ENCODE assay signal across 7 cellular contexts in the genomic region with DNA sequence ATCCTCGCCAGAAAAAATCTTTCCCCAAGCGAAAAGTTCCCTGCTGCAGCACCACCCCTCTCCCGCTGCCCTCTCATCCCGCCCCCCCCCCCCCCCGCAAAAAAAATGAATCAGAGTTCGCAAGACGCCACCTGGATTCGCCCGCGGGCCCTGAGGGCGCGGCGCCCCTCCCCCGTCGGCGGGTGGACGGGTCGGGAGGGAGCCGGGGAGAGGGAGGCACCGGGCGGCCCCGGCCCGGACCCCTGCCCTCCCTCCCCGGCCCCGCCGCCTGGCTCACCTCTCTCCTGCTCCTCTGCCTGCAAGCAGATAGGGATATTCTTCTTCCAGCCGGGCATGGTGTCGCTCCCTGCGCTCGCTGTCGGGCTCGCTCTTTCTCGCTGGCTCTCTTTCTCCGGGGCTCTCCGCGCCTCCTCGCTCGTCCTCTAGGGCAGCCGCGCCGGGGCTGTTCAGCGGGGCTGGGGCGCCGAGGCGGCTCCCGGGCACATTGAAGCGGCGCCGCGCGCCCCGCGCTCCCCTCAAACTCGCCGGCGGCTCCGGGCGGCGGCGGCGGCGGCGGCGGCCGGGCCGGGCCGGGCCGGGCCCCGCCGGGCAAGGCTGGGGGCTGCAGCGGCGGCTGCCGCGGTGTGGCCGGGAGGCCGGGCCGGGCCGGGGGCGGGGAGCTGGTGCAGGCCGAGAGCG.
DNase-seq lines count a peak whose midpoint lies in the region; ATAC-seq and TF ChIP-seq lines count a peak whose summit lies in the region.

No MANE protein-coding gene starts in this region.

- peak overlapping the region; percentile 94 for H3K27ac Mint-ChIP-seq in WTC11
- H3K27ac Mint-ChIP-seq in stimulated activated naive CD8-positive, alpha-beta T cell treated with anti-CD3 and anti-CD28 coated beads, Interleukin-15, amount 100 ng/mL, for 72 hours = peak overlapping the region; percentile 62 to 94

- peak overlapping the region; percentile 28; the same call in 1 of the 2 replicates for H3K27ac ChIP-seq in MM.1S (ENCODE audit: low read length)

- no peaks in the 10 kb centered on the region for H3F3A ChIP-seq in MM.1S (ENCODE audit: insufficient read depth, low read length)

- peaks cover 16% of the 10 kb centered on the region for H3K4me1 ChIP-seq in MM.1S (ENCODE audit: low read length)

- no peaks in the 10 kb centered on the region for H4K20me1 ChIP-seq in MM.1S (ENCODE audit: insufficient read depth, low read length)

- H3K27me3 Mint-ChIP-seq in WTC11 (ENCODE audit: low read depth) = peaks cover 16% of the 10 kb centered on the region
- peaks cover 40% of the 10 kb centered on the region for H3K27me3 Mint-ChIP-seq in stimulated activated naive CD8-positive, alpha-beta T cell treated with anti-CD3 and anti-CD28 coated beads, Interleukin-15, amount 100 ng/mL, for 72 hours

- no peaks in the 10 kb centered on the region for H3K36me3 ChIP-seq in H7 (replicated peaks; ENCODE audit: control insufficient read depth, insufficient read depth, low read length)
- no peaks in the 10 kb centered on the region for H3K36me3 ChIP-seq in MM.1S (replicated peaks; ENCODE audit: insufficient read depth, low read length)

- H3K9ac ChIP-seq in MM.1S (ENCODE audit: low read length) = peak overlapping the region; percentile 38; the same call in 1 of the 2 replicates

- peak overlapping the region; percentile 94 for H3K4me3 Mint-ChIP-seq in WTC11
- peak overlapping the region; percentile 91 for H3K4me3 Mint-ChIP-seq in stimulated activated naive CD8-positive, alpha-beta T cell treated with anti-CD3 and anti-CD28 coated beads, Interleukin-15, amount 100 ng/mL, for 72 hours

- CTCF ChIA-PET in WTC11 (lab: Charles Lee) = interaction anchor here (0.6 to 2.5 kb wide), 12 partner anchors 24 to 1495 kb away, joined by 3 to 8 read pairs (median 3); a partner anchor contains a TSS

- TF ChIP-seq CTCF in GM12864 (IDR thresholded peaks at IDR 0.05; ENCODE audit: low read depth, low read length, missing control alignments) (no peak), MM.1S (IDR thresholded peaks at IDR 0.05; ENCODE audit: low read length) (no peak; the same call in 1 of the 2 replicates), WTC11 (IDR thresholded peaks at IDR 0.05) (no peak)

- H2AFZ ChIP-seq in MM.1S (ENCODE audit: low read length) = peak overlapping the region; percentile 48; the same call in 1 of the 2 replicates

- H3K4me3 ChIP-seq in GM12864 (ENCODE audit: low read depth, low read length) (peak overlapping the region; percentile 47), H7 (ENCODE audit: insufficient read depth, low read depth, low read length) (peak overlapping the region; percentile 76), MM.1S (ENCODE audit: low read length) (peak overlapping the region; percentile 77)

- peaks cover 23% of the 10 kb centered on the region for H3K4me1 Mint-ChIP-seq in WTC11
- H3K4me1 Mint-ChIP-seq in stimulated activated naive CD8-positive, alpha-beta T cell treated with anti-CD3 and anti-CD28 coated beads, Interleukin-15, amount 100 ng/mL, for 72 hours = peaks cover 29% of the 10 kb centered on the region

- no peaks in the 10 kb centered on the region for H3K36me3 Mint-ChIP-seq in WTC11

- no peaks in the 10 kb centered on the region for H3K9me2 ChIP-seq in MM.1S (replicated peaks; ENCODE audit: insufficient read depth, low read length)

- no peak for DNase-seq in GM12864 (ENCODE audit: low read depth)
- peak; percentile 89 for DNase-seq in H7
- peak; percentile 62 for DNase-seq in MM.1S
- DNase-seq in WTC11 (ENCODE audit: low spot score) = peak; percentile 63
- peak; percentile 47 for DNase-seq in dermis blood vessel endothelial cell
- DNase-seq in lung microvascular endothelial cell (ENCODE audit: low read depth in 2 of 2) = peak; percentile 32 to 36
- DNase-seq in stimulated activated naive CD8-positive, alpha-beta T cell treated with anti-CD3 and anti-CD28 coated beads, Interleukin-15, amount 100 ng/mL, for 72 hours = peak; percentile 54 to 61

- no peaks in the 10 kb centered on the region for H3K9me3 Mint-ChIP-seq in WTC11
- no peaks in the 10 kb centered on the region for H3K9me3 Mint-ChIP-seq in stimulated activated naive CD8-positive, alpha-beta T cell treated with anti-CD3 and anti-CD28 coated beads, Interleukin-15, amount 100 ng/mL, for 72 hours

- peaks cover 3% of the 10 kb centered on the region for H3K27me3 ChIP-seq in H7 (ENCODE audit: control insufficient read depth, insufficient read depth, low read length)
- H3K27me3 ChIP-seq in MM.1S (replicated peaks; ENCODE audit: insufficient read depth, low read length) = no peaks in the 10 kb centered on the region

- H3K4me2 ChIP-seq in MM.1S (ENCODE audit: low read depth, low read length) = peak overlapping the region; percentile 88

- no peaks in the 10 kb centered on the region for H3K9me3 ChIP-seq in MM.1S (replicated peaks; ENCODE audit: insufficient read depth, low read length)

- POLR2A ChIA-PET in WTC11 (lab: Charles Lee) = interaction anchor here (0.6 kb wide), 2 partner anchors 389 to 1660 kb away, joined by 3 to 4 read pairs; no protein-coding TSS in a partner anchor

- no peaks in the 10 kb centered on the region for H3K79me2 ChIP-seq in MM.1S (ENCODE audit: low read length)

- ATAC-seq in WTC11 = peak; percentile 44
- peak; percentile 80 for ATAC-seq in stimulated activated naive CD8-positive, alpha-beta T cell treated with anti-CD3 and anti-CD28 coated beads, Interleukin-15, amount 100 ng/mL, for 72 hours

TF ChIP-seq in WTC11, 78 proteins besides CTCF, POLR2A, EP300 and RAD21:
- TF ChIP-seq, protein P1, sequence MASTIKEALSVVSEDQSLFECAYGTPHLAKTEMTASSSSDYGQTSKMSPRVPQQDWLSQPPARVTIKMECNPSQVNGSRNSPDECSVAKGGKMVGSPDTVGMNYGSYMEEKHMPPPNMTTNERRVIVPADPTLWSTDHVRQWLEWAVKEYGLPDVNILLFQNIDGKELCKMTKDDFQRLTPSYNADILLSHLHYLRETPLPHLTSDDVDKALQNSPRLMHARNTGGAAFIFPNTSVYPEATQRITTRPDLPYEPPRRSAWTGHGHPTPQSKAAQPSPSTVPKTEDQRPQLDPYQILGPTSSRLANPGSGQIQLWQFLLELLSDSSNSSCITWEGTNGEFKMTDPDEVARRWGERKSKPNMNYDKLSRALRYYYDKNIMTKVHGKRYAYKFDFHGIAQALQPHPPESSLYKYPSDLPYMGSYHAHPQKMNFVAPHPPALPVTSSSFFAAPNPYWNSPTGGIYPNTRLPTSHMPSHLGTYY (CRISPR knock-in tag; IDR thresholded peaks at IDR 0.05) = no peak
- no peak for TF ChIP-seq ESRRA (CRISPR knock-in tag; IDR thresholded peaks at IDR 0.05; ENCODE audit: borderline replicate concordance)
- TF ChIP-seq, protein P2, sequence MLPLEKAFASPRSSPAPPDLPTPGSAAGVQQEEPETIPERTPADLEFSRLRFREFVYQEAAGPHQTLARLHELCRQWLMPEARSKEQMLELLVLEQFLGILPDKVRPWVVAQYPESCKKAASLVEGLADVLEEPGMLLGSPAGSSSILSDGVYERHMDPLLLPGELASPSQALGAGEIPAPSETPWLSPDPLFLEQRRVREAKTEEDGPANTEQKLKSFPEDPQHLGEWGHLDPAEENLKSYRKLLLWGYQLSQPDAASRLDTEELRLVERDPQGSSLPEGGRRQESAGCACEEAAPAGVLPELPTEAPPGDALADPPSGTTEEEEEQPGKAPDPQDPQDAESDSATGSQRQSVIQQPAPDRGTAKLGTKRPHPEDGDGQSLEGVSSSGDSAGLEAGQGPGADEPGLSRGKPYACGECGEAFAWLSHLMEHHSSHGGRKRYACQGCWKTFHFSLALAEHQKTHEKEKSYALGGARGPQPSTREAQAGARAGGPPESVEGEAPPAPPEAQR (CRISPR knock-in tag; IDR thresholded peaks at IDR 0.05) = no peak
- no peak for TF ChIP-seq OVOL2 (CRISPR knock-in tag; IDR thresholded peaks at IDR 0.05; ENCODE audit: borderline replicate concordance)
